In the genomic region with DNA sequence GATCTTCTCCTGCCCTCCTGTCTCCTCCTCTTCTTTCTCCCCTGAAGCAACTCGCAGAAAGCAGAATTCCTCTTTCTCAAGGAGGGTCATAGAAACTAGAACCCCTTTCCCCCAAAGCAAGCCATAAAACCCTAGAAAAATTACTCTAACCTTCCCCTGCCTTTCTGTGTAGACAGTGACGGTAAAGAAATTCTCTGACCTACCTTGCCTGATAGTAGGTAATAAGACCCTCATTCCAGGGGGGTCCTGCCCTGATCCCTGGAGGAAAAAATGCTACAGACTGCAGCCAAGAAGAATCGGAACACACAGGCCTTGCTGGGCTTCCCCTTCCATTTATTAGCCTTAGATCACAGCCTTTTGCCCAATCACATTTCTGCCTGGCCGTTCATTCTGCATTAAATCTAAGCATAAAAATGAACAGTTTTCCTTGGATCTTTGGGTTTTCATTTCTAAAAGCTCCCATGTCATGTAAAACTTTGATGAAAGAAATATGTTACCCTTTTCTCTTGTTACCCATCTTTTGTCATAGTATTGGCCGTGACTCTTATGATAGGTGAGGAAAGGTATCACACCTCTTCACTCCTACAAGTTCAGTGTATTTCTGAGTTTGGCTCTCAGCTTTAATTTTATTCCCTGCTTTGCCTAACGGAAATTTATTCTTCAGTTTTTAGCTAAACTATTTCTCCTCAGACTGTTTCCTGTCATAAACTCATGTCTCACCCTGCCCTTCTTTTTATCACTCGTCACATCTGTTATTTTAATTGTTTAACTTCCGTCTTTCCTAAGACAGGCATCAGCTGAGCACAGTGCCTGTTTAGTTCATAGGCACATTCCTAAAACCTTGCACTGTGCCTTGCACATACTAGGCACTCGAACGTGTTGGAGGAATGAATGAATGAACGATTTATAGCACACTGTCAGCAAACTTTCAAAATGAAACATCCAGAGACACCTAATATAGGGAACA, we compare ENCODE assay signal across 1 cellular context.
TF ChIP-seq lines count a peak whose summit lies in the region.

No MANE protein-coding gene starts in this region.

TF ChIP-seq in endothelial cell of umbilical vein, 7 proteins besides CTCF, POLR2A, EP300 and RAD21:
- peak; percentile 46 for TF ChIP-seq JUN (IDR thresholded peaks at IDR 0.05; ENCODE audit: borderline replicate concordance, insufficient read depth, insufficient read length, low read depth)
- TF ChIP-seq FOS (IDR thresholded peaks at IDR 0.05; ENCODE audit: borderline replicate concordance, insufficient read depth, low read length) = peak; percentile 41
- TF ChIP-seq EZH2 (IDR thresholded peaks at IDR 0.05; ENCODE audit: borderline replicate concordance, low read depth, low read length, severe bottlenecking) = no peak
- TF ChIP-seq, protein P1, sequence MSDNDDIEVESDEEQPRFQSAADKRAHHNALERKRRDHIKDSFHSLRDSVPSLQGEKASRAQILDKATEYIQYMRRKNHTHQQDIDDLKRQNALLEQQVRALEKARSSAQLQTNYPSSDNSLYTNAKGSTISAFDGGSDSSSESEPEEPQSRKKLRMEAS (IDR thresholded peaks at IDR 0.05; ENCODE audit: insufficient read depth, insufficient read length) = no peak
- TF ChIP-seq MYC (IDR thresholded peaks at IDR 0.05; ENCODE audit: low read depth, low read length) = no peak
- TF ChIP-seq GATA2 (IDR thresholded peaks at IDR 0.05; ENCODE audit: insufficient read depth, insufficient read length, low read depth, low read length) = peak; percentile 95
- TF ChIP-seq POLR2AphosphoS5 (IDR thresholded peaks at IDR 0.05; ENCODE audit: insufficient read depth, low read depth, low read length) = peak; percentile 41
